27 cellular contexts compared by ENCODE assay signal in genomic region chr10:26052326-26052725, GRCh38.
"Had no signal": no experiment of that assay in that cellular context is flagged by ENCODE, and none has a peak within 500 bp of the region (broad histone marks: within the 10 kb centered on the region; RNA-seq: fewer than 3 reads in every experiment).

No MANE protein-coding gene starts in this region.

- H3K27me3 ChIP-seq: stomach, suprapubic skin, testis, thyroid gland, tibial artery, tibial nerve, transverse colon, upper lobe of left lung, upper lobe of right lung, uterus, vagina had no signal

- H3K4me3 ChIP-seq: stomach, suprapubic skin, testis, thoracic aorta, thyroid gland, tibial artery, tibial nerve, transverse colon, upper lobe of left lung, upper lobe of right lung, uterus, vagina had no signal

- DNase-seq: stimulated activated CD4-positive, alpha-beta T cell treated with anti-CD3 and anti-CD28 coated beads, Interleukin-2, amount 100 ng/mL, for 48 hours; stimulated activated CD4-positive, alpha-beta T cell treated with anti-CD3 and anti-CD28 coated beads, Interleukin-4, amount 100 ng/mL, for 1 hour; stimulated activated CD4-positive, alpha-beta T cell treated with anti-CD3 and anti-CD28 coated beads, Interleukin-4, amount 100 ng/mL, for 24 hours; stimulated activated CD4-positive, alpha-beta T cell treated with anti-CD3 and anti-CD28 coated beads, Interleukin-4, amount 100 ng/mL, for 4 hours; stimulated activated CD8-positive, alpha-beta memory T cell treated with anti-CD3 and anti-CD28 coated beads, Interleukin-4, amount 100 ng/mL, for 48 hours; stimulated activated naive B cell treated with anti-CD40 and anti-IgM and Interleukin-4, amounts not matched to agents 10 μg/mL and 1 μg/mL and 100 μg/mL, for 72 hours; stimulated activated naive CD4-positive, alpha-beta T cell; stimulated activated naive CD4-positive, alpha-beta T cell treated with Interleukin-2 at 50 U/mL for 16 hours; stimulated activated naive CD8-positive, alpha-beta T cell treated with anti-CD3 and anti-CD28 coated beads, Interleukin-15, amount 100 ng/mL, for 72 hours; stimulated activated naive CD8-positive, alpha-beta T cell treated with anti-CD3 and anti-CD28 coated beads, Interleukin-15, Interleukin-2, amounts not matched to agents 100 U/mL and 50 U/mL, for 24 hours; stomach; substantia nigra; testis; thyroid gland; tibial artery; transverse colon; upper lobe of left lung; upper lobe of right lung; uterus had no signal

- H3K36me3 ChIP-seq: stomach, suprapubic skin, thoracic aorta, thyroid gland, tibial artery, tibial nerve, transverse colon, upper lobe of left lung, upper lobe of right lung, uterus, vagina had no signal

- H3K9me3 ChIP-seq: suprapubic skin, testis, thoracic aorta, thyroid gland, tibial artery, transverse colon, upper lobe of left lung, upper lobe of right lung, uterus, vagina had no signal

- H3K27ac ChIP-seq: stomach, suprapubic skin, testis, thoracic aorta, thyroid gland, tibial artery, tibial nerve, transverse colon, upper lobe of left lung, upper lobe of right lung, uterus, vagina had no signal

- H3K4me1 ChIP-seq: stomach, suprapubic skin, testis, thyroid gland, tibial artery, tibial nerve, transverse colon, upper lobe of left lung, upper lobe of right lung, uterus, vagina had no signal

- H3K9me3 Mint-ChIP-seq: stimulated activated naive CD8-positive, alpha-beta T cell treated with anti-CD3 and anti-CD28 coated beads, Interleukin-15, amount 100 ng/mL, for 72 hours; type B pancreatic cell had no signal

- H3K27ac Mint-ChIP-seq: stimulated activated effector memory CD8-positive, alpha-beta T cell treated with anti-CD3 and anti-CD28 coated beads, Interleukin-12 subunit alpha, Interleukin-12 subunit beta, amount 100 ng/mL, for 72 hours; stimulated activated memory B cell treated with anti-CD40 and anti-IgM and Interleukin-4, amounts not matched to agents 10 μg/mL and 1 μg/mL and 100 μg/mL, for 72 hours; stimulated activated naive B cell treated with anti-CD40 and anti-IgM and Interleukin-4, amounts not matched to agents 10 μg/mL and 1 μg/mL and 100 μg/mL, for 72 hours; stimulated activated naive CD8-positive, alpha-beta T cell treated with anti-CD3 and anti-CD28 coated beads, Interleukin-15, amount 100 ng/mL, for 72 hours; stimulated activated naive CD8-positive, alpha-beta T cell treated with anti-CD3 and anti-CD28 coated beads, Interleukin-15, Interleukin-2, amounts not matched to agents 100 ng/mL and 50 ng/mL, for 24 hours; type B pancreatic cell had no signal

- H3K27me3 Mint-ChIP-seq: stimulated activated naive B cell treated with anti-CD40 and anti-IgM and Interleukin-4, amounts not matched to agents 10 μg/mL and 1 μg/mL and 100 μg/mL, for 72 hours; stimulated activated naive CD8-positive, alpha-beta T cell treated with anti-CD3 and anti-CD28 coated beads, Interleukin-15, amount 100 ng/mL, for 72 hours; type B pancreatic cell had no signal

- H3K36me3 Mint-ChIP-seq: stimulated activated memory B cell treated with anti-CD40 and anti-IgM and Interleukin-4, amounts not matched to agents 10 μg/mL and 1 μg/mL and 100 μg/mL, for 72 hours; stimulated activated naive B cell treated with anti-CD40 and anti-IgM and Interleukin-4, amounts not matched to agents 10 μg/mL and 1 μg/mL and 100 μg/mL, for 72 hours; type B pancreatic cell had no signal

- H3K4me3 Mint-ChIP-seq: stimulated activated effector memory CD8-positive, alpha-beta T cell treated with anti-CD3 and anti-CD28 coated beads, Interleukin-12 subunit alpha, Interleukin-12 subunit beta, amount 100 ng/mL, for 72 hours; stimulated activated memory B cell treated with anti-CD40 and anti-IgM and Interleukin-4, amounts not matched to agents 10 μg/mL and 1 μg/mL and 100 μg/mL, for 72 hours; stimulated activated naive B cell treated with anti-CD40 and anti-IgM and Interleukin-4, amounts not matched to agents 10 μg/mL and 1 μg/mL and 100 μg/mL, for 72 hours; stimulated activated naive CD8-positive, alpha-beta T cell treated with anti-CD3 and anti-CD28 coated beads, Interleukin-15, amount 100 ng/mL, for 72 hours; stimulated activated naive CD8-positive, alpha-beta T cell treated with anti-CD3 and anti-CD28 coated beads, Interleukin-15, Interleukin-2, amounts not matched to agents 100 ng/mL and 50 ng/mL, for 24 hours; type B pancreatic cell had no signal

- H3K4me1 Mint-ChIP-seq: stimulated activated effector memory CD8-positive, alpha-beta T cell treated with anti-CD3 and anti-CD28 coated beads, Interleukin-12 subunit alpha, Interleukin-12 subunit beta, amount 100 ng/mL, for 72 hours; stimulated activated memory B cell treated with anti-CD40 and anti-IgM and Interleukin-4, amounts not matched to agents 10 μg/mL and 1 μg/mL and 100 μg/mL, for 72 hours; stimulated activated naive B cell treated with anti-CD40 and anti-IgM and Interleukin-4, amounts not matched to agents 10 μg/mL and 1 μg/mL and 100 μg/mL, for 72 hours; stimulated activated naive CD8-positive, alpha-beta T cell treated with anti-CD3 and anti-CD28 coated beads, Interleukin-15, amount 100 ng/mL, for 72 hours had no signal
